In genomic region chr5:68345595-68345994, GRCh38 we compare ENCODE assay signal across 24 cellular contexts.
DNase-seq lines count a peak whose midpoint lies in the region; ATAC-seq, FAIRE-seq and TF ChIP-seq lines count a peak whose summit lies in the region.
"Had no signal": no experiment of that assay in that cellular context is flagged by ENCODE, and none has a peak within 500 bp of the region (broad histone marks: within the 10 kb centered on the region; RNA-seq: fewer than 3 reads in every experiment).

No MANE protein-coding gene starts in this region.

- peak; percentile 6; the same call in 1 of the 2 replicates for TF ChIP-seq EP300 in K562 (IDR thresholded peaks at IDR 0.05; ENCODE audit: low read length)

- no peak overlapping the region for H3K4me3 Mint-ChIP-seq in MCF 10A (ENCODE audit: unreplicated experiment)
- no peak overlapping the region for H3K4me3 Mint-ChIP-seq in immature natural killer cell
- no peak overlapping the region for H3K4me3 Mint-ChIP-seq in T-cell
- H3K4me3 Mint-ChIP-seq: CD4-positive, alpha-beta memory T cell; IgD-negative memory B cell had no signal

- peak overlapping the region; percentile 94 for H3K27ac Mint-ChIP-seq in MCF 10A (ENCODE audit: low read depth, unreplicated experiment)
- H3K27ac Mint-ChIP-seq in immature natural killer cell, result peak overlapping the region in 4 of 6 donors; percentile 65 to 84 (median 72)
- H3K27ac Mint-ChIP-seq in T-cell, result no peak overlapping the region
- H3K27ac Mint-ChIP-seq: IgD-negative memory B cell had no signal

- H3K9ac ChIP-seq in K562 (ENCODE audit: insufficient read depth in 1 of 2, low read depth in 2 of 2, low read length in 2 of 2), result no peak overlapping the region
- H3K9ac ChIP-seq: BLaER1 treated with 17β-estradiol and CSF1 and Interleukin-3, amounts not matched to agents 10 nM and 100 nM had no signal

- no peak for TF ChIP-seq CTCF in MCF 10A (IDR thresholded peaks at IDR 0.05; ENCODE audit: unreplicated experiment)
- TF ChIP-seq CTCF in breast epithelium (IDR thresholded peaks at IDR 0.05), result no peak
- TF ChIP-seq CTCF in K562 (IDR thresholded peaks at IDR 0.05 in 2 of 3, conservative IDR thresholded peaks at IDR 0.05 in 1 of 3; ENCODE audit: insufficient read depth in 2 of 3, low read depth in 1 of 3, low read length in 3 of 3), result no peak
- no peak for TF ChIP-seq CTCF in uterus (IDR thresholded peaks at IDR 0.05)

- H3K27ac ChIP-seq in breast epithelium (no peak overlapping the region), K562 (ENCODE audit: extremely low read depth, low read depth, low read length) (peak overlapping the region; percentile 54; the same call in 1 of the 3 replicates), uterus (peak overlapping the region; percentile 65 to 70), SJCRH30 (no peak overlapping the region)
- H3K27ac ChIP-seq: 22Rv1; BLaER1 treated with 17β-estradiol and CSF1 and Interleukin-3, amounts not matched to agents 10 nM and 100 nM had no signal

- TF ChIP-seq POLR2A in breast epithelium (IDR thresholded peaks at IDR 0.05), result no peak
- no peak for TF ChIP-seq POLR2A in K562 (conservative IDR thresholded peaks at IDR 0.05)
- no peak for TF ChIP-seq POLR2A in uterus (IDR thresholded peaks at IDR 0.05)

- no peak for FAIRE-seq in K562 (lab: Jason Lieb, UNC)
- FAIRE-seq: G401.6 had no signal

- H3K4me2 ChIP-seq in K562 (ENCODE audit: insufficient read depth, low read length), result no peak overlapping the region
- H3K4me2 ChIP-seq: BLaER1 treated with 17β-estradiol and CSF1 and Interleukin-3, amounts not matched to agents 10 nM and 100 nM had no signal

- no peaks in the 10 kb centered on the region for H4K20me1 ChIP-seq in K562 (replicated peaks; ENCODE audit: control insufficient read depth, insufficient read depth, low read length)
- H4K20me1 ChIP-seq: BLaER1 treated with 17β-estradiol and CSF1 and Interleukin-3, amounts not matched to agents 10 nM and 100 nM had no signal

- BruUV-seq in MCF 10A (replicated peaks; lab: Mats Ljungman, UMichigan), result no TSS peak
- BruUV-seq in K562 (replicated peaks; lab: Mats Ljungman, UMichigan), result no TSS peak

- POLR2A ChIA-PET in MCF 10A (lab: Yijun Ruan, JAX) (interaction anchor here (0.9 to 1.1 kb wide), 3 partner anchors 17 to 42 kb away, joined by 3 to 5 read pairs (median 3); no protein-coding TSS in a partner anchor), K562 (lab: Yijun Ruan, JAX) (no interaction called here), T-cell (lab: Charles Lee) (interaction anchor here in 1 of 2 donors (0.6 kb wide), 1 partner anchor 14 kb away, joined by 8 read pairs; no protein-coding TSS in a partner anchor)

- H3K4me1 Mint-ChIP-seq in MCF 10A (ENCODE audit: insufficient read depth, unreplicated experiment), result peaks cover 38% of the 10 kb centered on the region
- peaks cover 31 to 51% of the 10 kb centered on the region in 2 donors for H3K4me1 Mint-ChIP-seq in immature natural killer cell
- H3K4me1 Mint-ChIP-seq in T-cell, result peaks cover 8 to 18% (median 11%) of the 10 kb centered on the region in 3 donors

- peaks cover 0 to 5% of the 10 kb centered on the region in 2 donors for H3K4me1 ChIP-seq in breast epithelium
- H3K4me1 ChIP-seq in K562 (replicated peaks in 1 of 2; ENCODE audit: control insufficient read depth in 2 of 2, insufficient read depth in 2 of 2, low read length in 2 of 2), result peaks cover 10 to 32% of the 10 kb centered on the region in 2 experiments; a peak in 4 of 5 replicates
- no peaks in the 10 kb centered on the region for H3K4me1 ChIP-seq in uterus
- H3K4me1 ChIP-seq in SJCRH30, result no peaks in the 10 kb centered on the region

- H3K4me3 ChIP-seq in breast epithelium, result no peak overlapping the region
- no peak overlapping the region for H3K4me3 ChIP-seq in K562
- H3K4me3 ChIP-seq in uterus, result no peak overlapping the region
- H3K4me3 ChIP-seq in SJCRH30, result no peak overlapping the region
- H3K4me3 ChIP-seq: BLaER1 treated with 17β-estradiol and CSF1 and Interleukin-3, amounts not matched to agents 10 nM and 100 nM; MG63 had no signal

- in situ Hi-C loops in K562 (cut with MboI), result no loop called here

- H3K27me3 ChIP-seq in breast epithelium, result no peaks in the 10 kb centered on the region
- H3K27me3 ChIP-seq in K562 (ENCODE audit: control insufficient read depth in 2 of 2, insufficient read depth in 2 of 2, low read length in 2 of 2), result no peaks in the 10 kb centered on the region; a peak in 1 of 5 replicates
- H3K27me3 ChIP-seq in uterus, result no peaks in the 10 kb centered on the region
- H3K27me3 ChIP-seq in SJCRH30, result no peaks in the 10 kb centered on the region
- H3K27me3 ChIP-seq: BLaER1 treated with 17β-estradiol and CSF1 and Interleukin-3, amounts not matched to agents 10 nM and 100 nM; MG63 had no signal

- no peaks in the 10 kb centered on the region for H3K36me3 Mint-ChIP-seq in MCF 10A (ENCODE audit: insufficient read depth, unreplicated experiment)
- peaks cover 0 to 7% (median 0%) of the 10 kb centered on the region in 3 donors for H3K36me3 Mint-ChIP-seq in immature natural killer cell
- no peaks in the 10 kb centered on the region for H3K36me3 Mint-ChIP-seq in T-cell
- H3K36me3 Mint-ChIP-seq: CD4-positive, alpha-beta memory T cell; IgD-negative memory B cell had no signal

- H2AFZ ChIP-seq in K562 (ENCODE audit: low read depth, low read length), result peak overlapping the region; percentile 7; the same call in 1 of the 2 replicates

- H3K9me3 Mint-ChIP-seq in MCF 10A (ENCODE audit: unreplicated experiment) (no peaks in the 10 kb centered on the region), immature natural killer cell (no peaks in the 10 kb centered on the region), T-cell (peaks cover 0 to 8% (median 6%) of the 10 kb centered on the region in 3 donors)

- H3K27me3 Mint-ChIP-seq in MCF 10A (ENCODE audit: insufficient read depth, unreplicated experiment), result no peaks in the 10 kb centered on the region
- peaks cover 0 to 4% (median 3%) of the 10 kb centered on the region in 3 donors for H3K27me3 Mint-ChIP-seq in immature natural killer cell (ENCODE audit: low read depth in 3 of 3)
- H3K27me3 Mint-ChIP-seq in T-cell, result no peaks in the 10 kb centered on the region
- H3K27me3 Mint-ChIP-seq: IgD-negative memory B cell had no signal

- TF ChIP-seq RAD21 in K562 (CRISPR knock-in tag; conservative IDR thresholded peaks at IDR 0.05 in 1 of 2, IDR thresholded peaks at IDR 0.05 in 1 of 2), result no peak

- H3K36me3 ChIP-seq in breast epithelium, result no peaks in the 10 kb centered on the region
- H3K36me3 ChIP-seq in K562 (ENCODE audit: control insufficient read depth, insufficient read depth, low read length), result no peaks in the 10 kb centered on the region
- H3K36me3 ChIP-seq in uterus, result no peaks in the 10 kb centered on the region
- H3K36me3 ChIP-seq in SJCRH30, result no peaks in the 10 kb centered on the region
- H3K36me3 ChIP-seq: BLaER1 treated with 17β-estradiol and CSF1 and Interleukin-3, amounts not matched to agents 10 nM and 100 nM; MG63 had no signal

- H3K9me3 ChIP-seq in breast epithelium (no peaks in the 10 kb centered on the region), K562 (replicated peaks; ENCODE audit: control insufficient read depth, insufficient read depth, low read depth, low read length) (no peaks in the 10 kb centered on the region; the same call in none of the 2 replicates), uterus (no peaks in the 10 kb centered on the region), SJCRH30 (replicated peaks) (no peaks in the 10 kb centered on the region)

- DNase-seq in MCF 10A (ENCODE audit: unreplicated experiment) (no peak), breast epithelium (ENCODE audit: low spot score in 2 of 2) (no peak), K562 (ENCODE audit: extremely low read depth in 1 of 4, low spot score in 3 of 4) (peak; percentile 20 to 61 (median 27)), immature natural killer cell (no peak), uterus (no peak), T-cell (no peak), SJCRH30 (no peak)
- DNase-seq: Calu3; CD4-positive, alpha-beta memory T cell; Karpas-422; MG63; NCI-H1417 treated with DMSO at 0.1 percent for 48 hours; NCI-H187; NCI-H2107; NCI-H446 treated with DMSO at 0.1 percent for 48 hours; NCI-H526 treated with DMSO at 0.1 percent for 48 hours; PC-3; RPMI8226; SHP77 had no signal

- intact Hi-C loops in MCF 10A (cut with micrococcal nuclease) (no loop called here), breast epithelium (cut with DNase I; ENCODE audit: low total_unique reads) (no loop called here), K562 (cut with micrococcal nuclease) (no loop called here), uterus (cut with DNase I; ENCODE audit: low total_unique reads) (no loop called here)

- ATAC-seq in K562 (peak; percentile 15; the same call in 1 of the 3 replicates), GM18498 (IDR thresholded peaks at IDR 0.05; ENCODE audit: unreplicated experiment) (no peak), T-cell (replicated peaks in 1 of 4) (no peak)
- ATAC-seq: PC-3 had no signal

- H3K9me1 ChIP-seq in K562 (ENCODE audit: control insufficient read depth, insufficient read depth, low read length), result no peaks in the 10 kb centered on the region

- CTCF ChIA-PET in MCF 10A (lab: Yijun Ruan, JAX) (interaction anchor here (0.8 kb wide), 1 partner anchor 74 kb away, joined by 4 read pairs; no protein-coding TSS in a partner anchor), K562 (lab: Yijun Ruan, JAX; ENCODE audit: low intra/inter-chr PET ratio) (no interaction called here), T-cell (lab: Charles Lee) (no interaction called here)

- WGBS in K562 (ENCODE audit: insufficient coverage, low coverage, missing lambda C conversion rate), result 15% methylated on average over 1 of the region's 1 CpG

- no peaks in the 10 kb centered on the region for H3K79me2 ChIP-seq in K562 (ENCODE audit: control insufficient read depth, insufficient read depth, low read length)

TF ChIP-seq in K562, 482 proteins besides CTCF, POLR2A, EP300 and RAD21 (continues in another document):
- 0 out of 2 replicates have a peak, but pooled peaks have one; percentile 40 for TF ChIP-seq MYC (IDR thresholded peaks at IDR 0.05; ENCODE audit: low read depth, low read length)
- no peak for TF ChIP-seq MYC (CRISPR knock-in tag; IDR thresholded peaks at IDR 0.05; ENCODE audit: borderline replicate concordance, low read depth)
- TF ChIP-seq ZNF431 (CRISPR knock-in tag; IDR thresholded peaks at IDR 0.05), result no peak
- TF ChIP-seq L3MBTL2 (IDR thresholded peaks at IDR 0.05), result 0 out of 2 replicates have a peak, but pooled peaks have one; percentile 32
- TF ChIP-seq TEAD4 (IDR thresholded peaks at IDR 0.05; ENCODE audit: low read length), result peak; percentile 40; the same call in 1 of the 2 replicates
- TF ChIP-seq TEAD4 (CRISPR knock-in tag; IDR thresholded peaks at IDR 0.05; ENCODE audit: borderline replicate concordance), result no peak

Comparison
In these comparisons a context has a peak if more than half of its experiments do, and no peak if none do; other contexts are left out.
1. DNase-seq: peak in K562 (4 of 4); none in MCF 10A (single experiment), breast epithelium (0 of 2), immature natural killer cell (0 of 3), uterus (0 of 2), T-cell (0 of 34) and SJCRH30 (0 of 2).
2. H3K27ac Mint-ChIP-seq: peak in MCF 10A (single experiment) and immature natural killer cell (4 of 6); none in T-cell (0 of 2).
3. H3K27ac ChIP-seq: peak in K562 (single experiment) and uterus (2 of 2); none in breast epithelium (0 of 2) and SJCRH30 (single experiment).